Comparison of ENCODE assay signal across 24 cellular contexts in genomic region chr5:87382224-87382623, GRCh38.
"Had no signal": no experiment of that assay in that cellular context is flagged by ENCODE, and none has a peak within 500 bp of the region (broad histone marks: within the 10 kb centered on the region; RNA-seq: fewer than 3 reads in every experiment).

No MANE protein-coding gene starts in this region.

- H3K27me3 ChIP-seq: colonic mucosa, esophagus muscularis mucosa, foreskin keratinocyte, gastroesophageal sphincter, heart left ventricle, hepatocyte, pancreas, sigmoid colon, spleen, tibial nerve, upper lobe of left lung had no signal

- H3K4me1 ChIP-seq: colonic mucosa, foreskin keratinocyte, gastroesophageal sphincter, pancreas, spleen, upper lobe of left lung had no signal

- ATAC-seq: foreskin keratinocyte; gastroesophageal sphincter; heart left ventricle; left lobe of liver; natural killer cell; pancreas; stimulated activated memory B cell treated with anti-CD40 and anti-IgM and Interleukin-4, amounts not matched to agents 10 μg/mL and 1 μg/mL and 100 μg/mL, for 72 hours; stimulated activated naive CD8-positive, alpha-beta T cell treated with anti-CD3 and anti-CD28 coated beads, Interleukin-15, Interleukin-2, amounts not matched to agents 100 U/mL and 50 U/mL, for 24 hours had no signal

- H3K27ac ChIP-seq: colonic mucosa, esophagus muscularis mucosa, foreskin keratinocyte, gastroesophageal sphincter, heart left ventricle, hepatocyte, pancreas, sigmoid colon, spleen, thoracic aorta, tibial nerve, upper lobe of left lung had no signal

- FAIRE-seq: endothelial cell of umbilical vein, kidney, urothelium cell line had no signal

- H3K4me2 ChIP-seq: hepatocyte had no signal

- H2AFZ ChIP-seq: hepatocyte had no signal

- DNase-seq: colonic mucosa; effector memory CD4-positive, alpha-beta T cell; foreskin keratinocyte; heart left ventricle; kidney; natural killer cell; occipital lobe; pancreas; sigmoid colon; spleen; stimulated activated CD4-positive, alpha-beta T cell treated with anti-CD3 and anti-CD28 coated beads, Interleukin-4, amount 100 ng/mL, for 4 hours; stimulated activated naive CD8-positive, alpha-beta T cell treated with anti-CD3 and anti-CD28 coated beads, Interleukin-15, Interleukin-2, amounts not matched to agents 100 U/mL and 50 U/mL, for 24 hours; substantia nigra; upper lobe of left lung had no signal

- H3K79me2 ChIP-seq: hepatocyte had no signal

- H3K36me3 ChIP-seq: colonic mucosa, thoracic aorta had no signal

- H3K9me3 ChIP-seq: colonic mucosa, esophagus muscularis mucosa, gastroesophageal sphincter, heart left ventricle, pancreas, sigmoid colon, spleen, thoracic aorta, tibial nerve, upper lobe of left lung had no signal

- H3K4me3 ChIP-seq: colonic mucosa, esophagus muscularis mucosa, gastroesophageal sphincter, heart left ventricle, hepatocyte, lung, pancreas, sigmoid colon, spleen, thoracic aorta, tibial nerve, upper lobe of left lung had no signal
